ENCODE assay signal across 18 cellular contexts in the genomic region with DNA sequence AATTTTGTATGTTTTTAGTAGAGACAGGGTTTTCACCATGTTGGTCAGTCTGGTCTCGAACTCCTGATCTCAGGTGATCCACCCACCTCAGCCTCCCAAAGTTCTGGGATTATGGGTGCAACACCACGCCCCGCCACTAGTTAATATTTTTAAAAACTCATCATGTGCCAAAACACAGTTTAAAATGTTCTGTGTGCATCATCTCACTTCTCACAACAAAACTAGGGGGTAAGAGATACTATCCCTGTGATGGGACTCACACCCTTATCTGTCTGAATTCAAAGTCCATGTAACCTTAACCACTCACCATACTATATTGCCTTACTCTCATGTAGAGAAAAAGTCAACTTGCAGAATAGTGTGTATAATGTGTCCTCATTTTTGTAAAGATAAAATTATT. TPM values are rescaled to one million over a fixed set of nuclear protein-coding genes. Genes with fewer than 3 reads are reported as not detected.
DNase-seq lines count a peak whose midpoint lies in the region; ATAC-seq and TF ChIP-seq lines count a peak whose summit lies in the region.
"Had no signal": no experiment of that assay in that cellular context is flagged by ENCODE, and none has a peak within 500 bp of the region (broad histone marks: within the 10 kb centered on the region; RNA-seq: fewer than 3 reads in every experiment).

No MANE protein-coding gene starts in this region.

- DNase-seq in stimulated activated CD4-positive, alpha-beta T cell treated with anti-CD3 and anti-CD28 coated beads, Interleukin-1b, Interleukin-23, amount 100 ng/mL, for 48 hours = peak; percentile 10
- no peak for DNase-seq in stimulated activated CD4-positive, alpha-beta T cell treated with anti-CD3 and anti-CD28 coated beads, Interleukin-12 subunit alpha, Interleukin-12 subunit beta, amount 100 ng/mL, for 4 hours
- DNase-seq in NAMALWA (ENCODE audit: low spot score) (peak; percentile 18), epithelial cell of esophagus (ENCODE audit: low read depth) (no peak), thoracic aorta (ENCODE audit: low spot score) (no peak), NCI-H510A treated with DMSO at 0.1 percent for 48 hours (lab: John Stamatoyannopoulos, UW) (no peak)
- DNase-seq: activated B cell treated with CpG ODN at 0.5 μM for 24 hours, activated T-cell treated with anti-CD3 and anti-CD28 coated beads for 4 hours, NCI-H1694 treated with DMSO at 0.1 percent for 48 hours, stomach, SW 1271 had no signal

- H3K4me3 ChIP-seq in epithelial cell of esophagus (ENCODE audit: low read length) (no peak overlapping the region), thoracic aorta (no peak overlapping the region)
- H3K4me3 ChIP-seq: BLaER1, smooth muscle cell, stomach had no signal

- ATAC-seq in thoracic aorta (ENCODE audit: insufficient number of reproducible peaks, low FRiP score, low read depth) = no peak
- ATAC-seq in GM18517 (IDR thresholded peaks at IDR 0.05; ENCODE audit: unreplicated experiment) = no peak
- no peak for ATAC-seq in HG03457 (IDR thresholded peaks at IDR 0.05; ENCODE audit: unreplicated experiment)

- no peaks in the 10 kb centered on the region for H3K27me3 ChIP-seq in thoracic aorta (replicated peaks; ENCODE audit: insufficient read depth)

- H3K9me3 ChIP-seq in thoracic aorta = no peaks in the 10 kb centered on the region
- H3K9me3 ChIP-seq: stomach had no signal

- TF ChIP-seq CTCF in epithelial cell of esophagus (IDR thresholded peaks at IDR 0.05; ENCODE audit: insufficient read depth, low read depth, low read length, missing control alignments) (peak; percentile 7), thoracic aorta (IDR thresholded peaks at IDR 0.05) (peak; percentile 25)

- peaks cover 5 to 28% of the 10 kb centered on the region in 2 donors for H3K4me1 ChIP-seq in thoracic aorta (ENCODE audit: control insufficient read depth in 1 of 2, low read depth in 2 of 2)
- H3K4me1 ChIP-seq: BLaER1 had no signal

- H3K27ac ChIP-seq in thoracic aorta = no peak overlapping the region
- H3K27ac ChIP-seq: BLaER1, stomach had no signal

- H3K36me3 ChIP-seq in thoracic aorta = no peaks in the 10 kb centered on the region
- H3K36me3 ChIP-seq: BLaER1, stomach had no signal

RNA-seq across cellular contexts. Expression of a gene that starts 2.6 kb away (rescaled TPM):
- total RNA-seq in thoracic aorta = not detected
- total RNA-seq: activated B cell treated with CpG ODN at 0.5 μM for 24 hours, Daoy, NCI-H460, omental fat pad, smooth muscle cell, stomach had no signal

RNA-seq across cellular contexts. Expression of a gene that starts 24.2 kb away (rescaled TPM):
- 10 to 100 TPM; 16.3 to 16.4 TPM for total RNA-seq in thoracic aorta
- total RNA-seq: activated B cell treated with CpG ODN at 0.5 μM for 24 hours, Daoy, NCI-H460, smooth muscle cell had no signal

Comparison
In these comparisons a context has a peak if more than half of its experiments do, and no peak if none do; other contexts are left out.
1. DNase-seq: peak in stimulated activated CD4-positive, alpha-beta T cell treated with anti-CD3 and anti-CD28 coated beads, Interleukin-1b, Interleukin-23, amount 100 ng/mL, for 48 hours (single experiment) and NAMALWA (single experiment); none in stimulated activated CD4-positive, alpha-beta T cell treated with anti-CD3 and anti-CD28 coated beads, Interleukin-12 subunit alpha, Interleukin-12 subunit beta, amount 100 ng/mL, for 4 hours (single experiment), epithelial cell of esophagus (single experiment), thoracic aorta (single experiment) and NCI-H510A treated with DMSO at 0.1 percent for 48 hours (single experiment).